In genomic region chr5:158770506-158770905, GRCh38 we compare ENCODE assay signal across 14 cellular contexts.
DNase-seq lines count a peak whose midpoint lies in the region; ATAC-seq and TF ChIP-seq lines count a peak whose summit lies in the region.
"Had no signal": no experiment of that assay in that cellular context is flagged by ENCODE, and none has a peak within 500 bp of the region (broad histone marks: within the 10 kb centered on the region; RNA-seq: fewer than 3 reads in every experiment).

No MANE protein-coding gene starts in this region.

- intact Hi-C loops in Right ventricle myocardium inferior (cut with DNase I), result loop anchor here (10.0 kb wide), 1 partner anchor 324 kb away; the partner anchor contains the start of gene EBF1
- intact Hi-C loops in OCI-LY7 (cut with micrococcal nuclease; ENCODE audit: unreplicated experiment), result loop anchor here (1.0 to 10.0 kb wide), 3 partner anchors 75 to 593 kb away; no protein-coding TSS in a partner anchor
- intact Hi-C loops in vagina (cut with DNase I), result loop anchor here (10.0 kb wide), 1 partner anchor 234 kb away; no protein-coding TSS in a partner anchor

- H3K36me3 ChIP-seq in cardiac muscle cell, result no peaks in the 10 kb centered on the region
- H3K36me3 ChIP-seq in OCI-LY7 (ENCODE audit: insufficient read depth, low read length), result peaks cover 12% of the 10 kb centered on the region; the same call in 1 of the 2 replicates
- H3K36me3 ChIP-seq in vagina, result no peaks in the 10 kb centered on the region
- H3K36me3 ChIP-seq: stomach had no signal

- no peaks in the 10 kb centered on the region for H3K9me3 Mint-ChIP-seq in activated naive CD4-positive, alpha-beta T cell treated with anti-CD3 and anti-CD28 coated beads, Interleukin-2, amount 50 U/mL, for 72 hours

- DNase-seq in cardiac muscle cell (ENCODE audit: low read depth in 1 of 2, low spot score in 1 of 2) (peak in 1 of 2 donors; percentile 62), Right ventricle myocardium inferior (ENCODE audit: missing footprints) (no peak), OCI-LY7 (ENCODE audit: low spot score) (peak; percentile 65), fibroblast of villous mesenchyme (ENCODE audit: low read depth) (peak; percentile 23), vagina (ENCODE audit: extremely low spot score in 2 of 2) (no peak), G401 (ENCODE audit: low spot score) (no peak), NCI-H1694 (lab: John Stamatoyannopoulos, UW) (no peak)
- no peak for DNase-seq in activated naive CD4-positive, alpha-beta T cell treated with anti-CD3 and anti-CD28 coated beads, Interleukin-2, amount 50 U/mL, for 72 hours (ENCODE audit: low spot score in 2 of 2)
- DNase-seq: activated T-cell treated with anti-CD3 and anti-CD28 coated beads for 4 hours, HCEC 1CT, NCI-H2107, psoas muscle, stomach had no signal

- CTCF ChIA-PET in OCI-LY7 (lab: Charles Lee; ENCODE audit: unreplicated experiment), result no interaction called here

- H3K4me2 ChIP-seq in OCI-LY7 (ENCODE audit: low read length), result peak overlapping the region; percentile 49

- no peak for TF ChIP-seq POLR2A in vagina (IDR thresholded peaks at IDR 0.05)

- peaks cover 6% of the 10 kb centered on the region; the same call in 1 of the 2 replicates for H3K79me2 ChIP-seq in OCI-LY7 (ENCODE audit: insufficient read depth, low read depth, low read length)

- H3K27ac Mint-ChIP-seq in activated naive CD4-positive, alpha-beta T cell treated with anti-CD3 and anti-CD28 coated beads, Interleukin-2, amount 50 U/mL, for 72 hours, result no peak overlapping the region

- no peak for ATAC-seq in Right ventricle myocardium inferior
- no peak for ATAC-seq in activated naive CD4-positive, alpha-beta T cell treated with anti-CD3 and anti-CD28 coated beads, Interleukin-2, amount 50 U/mL, for 72 hours

- POLR2A ChIA-PET in OCI-LY7 (lab: Charles Lee), result interaction anchor here (0.6 to 2.7 kb wide), 9 partner anchors 12 to 472 kb away, joined by 3 to 19 read pairs (median 5); no protein-coding TSS in a partner anchor

- no peaks in the 10 kb centered on the region for H3K9me3 ChIP-seq in cardiac muscle cell (ENCODE audit: low read depth)
- H3K9me3 ChIP-seq in OCI-LY7 (ENCODE audit: low read length), result no peaks in the 10 kb centered on the region
- H3K9me3 ChIP-seq in vagina, result no peaks in the 10 kb centered on the region
- H3K9me3 ChIP-seq: psoas muscle, stomach had no signal

- H3K27ac ChIP-seq in cardiac muscle cell (no peak overlapping the region), OCI-LY7 (ENCODE audit: low read depth, low read length, poor library complexity, severe bottlenecking) (peak overlapping the region; percentile 23), vagina (peak overlapping the region; percentile 51)
- H3K27ac ChIP-seq: epithelial cell of prostate, psoas muscle had no signal

- no peaks in the 10 kb centered on the region for H3K9me2 ChIP-seq in OCI-LY7 (ENCODE audit: insufficient read depth, low read length)

- H3K4me1 ChIP-seq in cardiac muscle cell (ENCODE audit: low read depth), result no peaks in the 10 kb centered on the region
- H3K4me1 ChIP-seq in OCI-LY7 (ENCODE audit: insufficient read depth, low read length, poor library complexity, severe bottlenecking), result peaks cover 83% of the 10 kb centered on the region
- peaks cover 41% of the 10 kb centered on the region for H3K4me1 ChIP-seq in vagina

- H3K27me3 ChIP-seq in cardiac muscle cell (no peaks in the 10 kb centered on the region), vagina (no peaks in the 10 kb centered on the region)
- H3K27me3 ChIP-seq: stomach had no signal

- BruUV-seq in OCI-LY7 (replicated peaks; lab: Mats Ljungman, UMichigan), result no TSS peak

- H3K4me3 ChIP-seq in cardiac muscle cell (no peak overlapping the region), OCI-LY7 (ENCODE audit: low read depth, low read length, poor library complexity, severe bottlenecking) (no peak overlapping the region), fibroblast of villous mesenchyme (ENCODE audit: low read depth, low read length) (no peak overlapping the region), vagina (no peak overlapping the region)
- H3K4me3 ChIP-seq: psoas muscle, stomach had no signal

- TF ChIP-seq CTCF in cardiac muscle cell (IDR thresholded peaks at IDR 0.05; ENCODE audit: low read depth, low read length), result peak; percentile 48
- TF ChIP-seq CTCF in OCI-LY7 (conservative IDR thresholded peaks at IDR 0.05; ENCODE audit: low read length), result peak; percentile 82
- peak; percentile 44 for TF ChIP-seq CTCF in fibroblast of villous mesenchyme (IDR thresholded peaks at IDR 0.05; ENCODE audit: insufficient read depth, low read depth, low read length)
- no peak for TF ChIP-seq CTCF in vagina (IDR thresholded peaks at IDR 0.05)

- peak overlapping the region; percentile 52; the same call in 1 of the 2 replicates for H2AFZ ChIP-seq in OCI-LY7 (ENCODE audit: low read length)

- no peaks in the 10 kb centered on the region for H4K20me1 ChIP-seq in OCI-LY7 (ENCODE audit: insufficient read depth, low read length)

- in situ Hi-C loops in G401 (cut with HindIII; ENCODE audit: low sequenced_read_pairs), result no loop called here

- H3K36me3 Mint-ChIP-seq in activated naive CD4-positive, alpha-beta T cell treated with anti-CD3 and anti-CD28 coated beads, Interleukin-2, amount 50 U/mL, for 72 hours, result no peaks in the 10 kb centered on the region

Comparison
In these comparisons a context has a peak if more than half of its experiments do, and no peak if none do; other contexts are left out.
1. DNase-seq: peak in OCI-LY7 (single experiment) and fibroblast of villous mesenchyme (single experiment); none in Right ventricle myocardium inferior (single experiment), vagina (0 of 2), activated naive CD4-positive, alpha-beta T cell treated with anti-CD3 and anti-CD28 coated beads, Interleukin-2, amount 50 U/mL, for 72 hours (0 of 2), G401 (single experiment) and NCI-H1694 (single experiment).
2. CTCF ChIP-seq: peak in cardiac muscle cell (single experiment), OCI-LY7 (single experiment) and fibroblast of villous mesenchyme (single experiment); none in vagina (0 of 3).